12 cellular contexts compared by ENCODE assay signal in genomic region chr15:94387854-94388441, GRCh38.
DNase-seq lines count a peak whose midpoint lies in the region; ATAC-seq, FAIRE-seq and TF ChIP-seq lines count a peak whose summit lies in the region.
"Had no signal": no experiment of that assay in that cellular context is flagged by ENCODE, and none has a peak within 500 bp of the region (broad histone marks: within the 10 kb centered on the region; RNA-seq: fewer than 3 reads in every experiment).

No MANE protein-coding gene starts in this region.

- intact Hi-C loops in left cardiac atrium (cut with DNase I), result no loop called here
- intact Hi-C loops in left ventricle myocardium inferior (cut with micrococcal nuclease), result no loop called here

- ATAC-seq in GM19467 (IDR thresholded peaks at IDR 0.05; ENCODE audit: unreplicated experiment), result peak; percentile 61
- ATAC-seq in left cardiac atrium, result no peak
- ATAC-seq: naive thymus-derived CD8-positive, alpha-beta T cell had no signal

- FAIRE-seq in frontal cortex (lab: Jason Lieb, UNC), result no peak

- H3K27ac ChIP-seq in left ventricle myocardium inferior (replicated peaks), result no peak overlapping the region

- peak overlapping the region; percentile 1 to 89 (median 63) for H3K27ac Mint-ChIP-seq in IgD-negative memory B cell

- no peaks in the 10 kb centered on the region for H3K4me1 ChIP-seq in left ventricle myocardium inferior

- peak overlapping the region in 3 of 4 donors; percentile 42 to 88 (median 84) for H3K4me3 Mint-ChIP-seq in IgD-negative memory B cell

- TF ChIP-seq CTCF in left ventricle myocardium inferior (IDR thresholded peaks at IDR 0.05; ENCODE audit: borderline replicate concordance), result no peak

- H3K36me3 ChIP-seq in left ventricle myocardium inferior, result no peaks in the 10 kb centered on the region

- H3K27me3 ChIP-seq in left ventricle myocardium inferior (ENCODE audit: low read depth), result peaks cover 15% of the 10 kb centered on the region

- H3K27me3 Mint-ChIP-seq in IgD-negative memory B cell, result no peaks in the 10 kb centered on the region
- H3K27me3 Mint-ChIP-seq: naive thymus-derived CD8-positive, alpha-beta T cell had no signal

- no peaks in the 10 kb centered on the region for H3K9me3 ChIP-seq in left ventricle myocardium inferior (replicated peaks)

- no peak overlapping the region for H3K4me3 ChIP-seq in left ventricle myocardium inferior

- no peaks in the 10 kb centered on the region for H3K9me3 Mint-ChIP-seq in IgD-negative memory B cell
- H3K9me3 Mint-ChIP-seq: naive thymus-derived CD8-positive, alpha-beta T cell had no signal

- H3K36me3 Mint-ChIP-seq in IgD-negative memory B cell, result peaks cover 16% of the 10 kb centered on the region

- H3K4me1 Mint-ChIP-seq in IgD-negative memory B cell, result peaks cover 15 to 26% (median 23%) of the 10 kb centered on the region in 3 donors

- peak; percentile 12 for DNase-seq in CD1c-positive myeloid dendritic cell (ENCODE audit: extremely low spot score)
- DNase-seq in amniotic epithelial cell (ENCODE audit: low read depth), result peak; percentile 14
- no peak for DNase-seq in frontal cortex (ENCODE audit: low spot score in 2 of 2)
- DNase-seq in left cardiac atrium, result no peak
- DNase-seq in mucosa of gallbladder (ENCODE audit: low spot score), result no peak
- no peak for DNase-seq in left ventricle myocardium inferior
- DNase-seq: cortex of kidney; NCI-H187 treated with DMSO at 0.1 percent for 48 hours; stimulated activated CD4-positive, alpha-beta T cell treated with anti-CD3 and anti-CD28 coated beads, Interleukin-1b, Interleukin-23, amount 100 ng/mL, for 48 hours had no signal

Comparison
In these comparisons a context has a peak if more than half of its experiments do, and no peak if none do; other contexts are left out.
1. DNase-seq: peak in CD1c-positive myeloid dendritic cell (single experiment) and amniotic epithelial cell (single experiment); none in frontal cortex (0 of 2), left cardiac atrium (single experiment), mucosa of gallbladder (single experiment) and left ventricle myocardium inferior (single experiment).